Comparison of ENCODE assay signal across 11 cellular contexts in genomic region chr3:193620650-193621049, GRCh38. TPM values are rescaled to one million over a fixed set of nuclear protein-coding genes. Genes with fewer than 3 reads are reported as not detected.
DNase-seq lines count a peak whose midpoint lies in the region; ATAC-seq, FAIRE-seq and TF ChIP-seq lines count a peak whose summit lies in the region.
"Had no signal": no experiment of that assay in that cellular context is flagged by ENCODE, and none has a peak within 500 bp of the region (broad histone marks: within the 10 kb centered on the region; RNA-seq: fewer than 3 reads in every experiment).

No MANE protein-coding gene starts in this region.

- intact Hi-C loops in ovary (cut with DNase I) = no loop called here

- peaks cover 14% of the 10 kb centered on the region for H3K36me3 ChIP-seq in brain microvascular endothelial cell (replicated peaks)
- no peaks in the 10 kb centered on the region for H3K36me3 ChIP-seq in ovary

- no peaks in the 10 kb centered on the region for H3K9me3 Mint-ChIP-seq in osteocyte (ENCODE audit: unreplicated experiment)
- H3K9me3 Mint-ChIP-seq: naive thymus-derived CD4-positive, alpha-beta T cell had no signal

- peaks cover 29% of the 10 kb centered on the region for H3K36me3 Mint-ChIP-seq in osteocyte (ENCODE audit: unreplicated experiment)

- no peak for TF ChIP-seq EP300 in ovary (IDR thresholded peaks at IDR 0.05)

- no peaks in the 10 kb centered on the region for H3K9me3 ChIP-seq in ovary

- H3K4me3 ChIP-seq in brain microvascular endothelial cell (ENCODE audit: low read depth, low read length) (no peak overlapping the region), ovary (no peak overlapping the region)

- peak; percentile 8 for FAIRE-seq in GM19239 (lab: Jason Lieb, UNC)

- H3K27ac ChIP-seq in brain microvascular endothelial cell (no peak overlapping the region), ovary (no peak overlapping the region)

- H3K27me3 ChIP-seq in brain microvascular endothelial cell (replicated peaks) (no peaks in the 10 kb centered on the region), ovary (no peaks in the 10 kb centered on the region)

- H3K4me1 ChIP-seq in ovary (ENCODE audit: insufficient read depth) = no peaks in the 10 kb centered on the region

- TF ChIP-seq CTCF in brain microvascular endothelial cell (IDR thresholded peaks at IDR 0.05; ENCODE audit: low read depth, low read length, missing control alignments) = no peak
- TF ChIP-seq CTCF in osteocyte (IDR thresholded peaks at IDR 0.05) = no peak
- TF ChIP-seq CTCF in ovary (IDR thresholded peaks at IDR 0.05) = no peak

- TF ChIP-seq POLR2A in ovary (IDR thresholded peaks at IDR 0.05) = no peak

- H3K27ac Mint-ChIP-seq in osteocyte (ENCODE audit: unreplicated experiment) = no peak overlapping the region
- H3K27ac Mint-ChIP-seq: naive thymus-derived CD4-positive, alpha-beta T cell had no signal

- H3K4me1 Mint-ChIP-seq in osteocyte (ENCODE audit: unreplicated experiment) = no peaks in the 10 kb centered on the region

- no peak overlapping the region for H3K4me3 Mint-ChIP-seq in osteocyte (ENCODE audit: unreplicated experiment)
- H3K4me3 Mint-ChIP-seq: naive thymus-derived CD4-positive, alpha-beta T cell had no signal

- DNase-seq in DMS53 treated with DMSO at 0.1 percent for 48 hours (lab: John Stamatoyannopoulos, UW; ENCODE audit: unreplicated experiment) = peak; percentile 9
- DNase-seq in GM19239 (ENCODE audit: insufficient read length, low spot score) = no peak
- DNase-seq in brain microvascular endothelial cell = peak; percentile 12
- DNase-seq in osteocyte (ENCODE audit: extremely low spot score, unreplicated experiment) = no peak
- DNase-seq in COLO668 (lab: John Stamatoyannopoulos, UW; ENCODE audit: unreplicated experiment) = no peak
- DNase-seq in ovary = no peak
- DNase-seq: Kasumi-1; naive thymus-derived CD4-positive, alpha-beta T cell; stimulated activated CD8-positive, alpha-beta memory T cell treated with anti-CD3 and anti-CD28 coated beads, Interleukin-4, amount 100 ng/mL, for 48 hours had no signal

- ATAC-seq in HG03064 (IDR thresholded peaks at IDR 0.05; ENCODE audit: low read depth, unreplicated experiment) (peak; percentile 77), HG03460 (IDR thresholded peaks at IDR 0.05; ENCODE audit: unreplicated experiment) (no peak)
- ATAC-seq: naive thymus-derived CD4-positive, alpha-beta T cell had no signal

- no peaks in the 10 kb centered on the region for H3K27me3 Mint-ChIP-seq in osteocyte (ENCODE audit: unreplicated experiment)
- H3K27me3 Mint-ChIP-seq: naive thymus-derived CD4-positive, alpha-beta T cell had no signal

- in situ Hi-C loops in brain microvascular endothelial cell (cut with HindIII; ENCODE audit: low pct_ligation_motif_present, low sequenced_read_pairs) = no loop called here

RNA-seq across cellular contexts. Expression of gene OPA1, which starts 27.6 kb away (rescaled TPM):
- total RNA-seq in osteocyte = 49.6 and 52.5 TPM in 2 replicates
- total RNA-seq in ovary = 10 to 100 TPM; 29.1 to 50.4 (median 40.3) TPM
- polyA plus RNA-seq in ovary = 10 to 100 TPM; 14.4 to 24.2 TPM

Comparison
In these comparisons a context has a peak if more than half of its experiments do, and no peak if none do; other contexts are left out.
1. DNase-seq: peak in DMS53 treated with DMSO at 0.1 percent for 48 hours (single experiment) and brain microvascular endothelial cell (single experiment); none in GM19239 (single experiment), osteocyte (single experiment), COLO668 (single experiment) and ovary (0 of 5).